ENCODE assay signal across 3 cellular contexts in genomic region chr6:113718588-113718987, GRCh38.
TF ChIP-seq lines count a peak whose summit lies in the region.

No MANE protein-coding gene starts in this region.

TF ChIP-seq in SK-N-SH, 30 proteins besides CTCF, POLR2A, EP300 and RAD21 (continued from another document):
- TF ChIP-seq USF1 (IDR thresholded peaks at IDR 0.05; ENCODE audit: borderline replicate concordance, low read depth) (no peak), YY1 (IDR thresholded peaks at IDR 0.05; ENCODE audit: low read depth) (no peak), TAF1 (IDR thresholded peaks at IDR 0.05; ENCODE audit: borderline replicate concordance, low read depth, low read length) (no peak), MXI1 (IDR thresholded peaks at IDR 0.05; ENCODE audit: low read depth, low read length) (no peak), NRF1 (IDR thresholded peaks at IDR 0.05; ENCODE audit: low read depth, low read length) (no peak), CHD2 (IDR thresholded peaks at IDR 0.05; ENCODE audit: low read length, partially characterized antibody) (no peak), TEAD4 (IDR thresholded peaks at IDR 0.05; ENCODE audit: borderline replicate concordance, insufficient read depth) (no peak), POLR2AphosphoS5 (IDR thresholded peaks at IDR 0.05; ENCODE audit: low read depth, low read length) (no peak), MEF2A (IDR thresholded peaks at IDR 0.05; ENCODE audit: borderline replicate concordance, low read depth) (no peak)
TF ChIP-seq in SK-N-SH: peak in this region for 0.

TF ChIP-seq in SK-N-SH treated with all-trans-retinoic acid at 6 μM for 48 hours, 23 proteins besides CTCF, POLR2A, EP300 and RAD21 (continued from another document):
- TF ChIP-seq PATZ1 (CRISPR knock-in tag; IDR thresholded peaks at IDR 0.05; ENCODE audit: borderline replicate concordance) (no peak), CSDC2 (CRISPR knock-in tag; IDR thresholded peaks at IDR 0.05) (no peak), ISL1 (CRISPR knock-in tag; IDR thresholded peaks at IDR 0.05) (no peak)

TF ChIP-seq in IMR-90, 13 proteins besides CTCF, POLR2A, EP300 and RAD21 (continued from another document):
- TF ChIP-seq USF2 (IDR thresholded peaks at IDR 0.05; ENCODE audit: low read depth, low read length) = no peak
- no peak for TF ChIP-seq ELK1 (IDR thresholded peaks at IDR 0.05; ENCODE audit: borderline replicate concordance, low read depth, low read length)
- TF ChIP-seq SMC3 (IDR thresholded peaks at IDR 0.05; ENCODE audit: low read depth, low read length) = no peak
- TF ChIP-seq CEBPB (IDR thresholded peaks at IDR 0.05; ENCODE audit: low read depth, low read length) = no peak
- no peak for TF ChIP-seq NFE2L2 (IDR thresholded peaks at IDR 0.05; ENCODE audit: low read depth, low read length)
- TF ChIP-seq MAZ (IDR thresholded peaks at IDR 0.05; ENCODE audit: borderline replicate concordance, low read depth, low read length) = no peak
- TF ChIP-seq FOS (IDR thresholded peaks at IDR 0.05; ENCODE audit: low read depth, low read length) = no peak
- TF ChIP-seq CHD1 (IDR thresholded peaks at IDR 0.05; ENCODE audit: low read depth, low read length) = no peak
